Comparison of ENCODE assay signal across 23 cellular contexts in genomic region chr4:7659429-7660175, GRCh38.
"Had no signal": no experiment of that assay in that cellular context is flagged by ENCODE, and none has a peak within 500 bp of the region (broad histone marks: within the 10 kb centered on the region; RNA-seq: fewer than 3 reads in every experiment).

No MANE protein-coding gene starts in this region.

- H3K4me1 ChIP-seq: Peyer's patch had no signal

- H3K27ac ChIP-seq: brain microvascular endothelial cell, cardiac muscle cell, Peyer's patch, VCaP had no signal

- H3K9me3 ChIP-seq: Peyer's patch had no signal

- H3K4me3 Mint-ChIP-seq: activated CD4-positive, alpha-beta memory T cell treated with anti-CD3 and anti-CD28 coated beads, Interleukin-2, amount 10 ng/mL, durations not matched to agents 7 days and 5 days; activated CD4-positive, alpha-beta T cell treated with anti-CD3 and anti-CD28 coated beads for 36 hours; activated naive CD4-positive, alpha-beta T cell treated with anti-CD3 and anti-CD28 coated beads, Interleukin-2, amount 10 ng/mL, durations not matched to agents 7 days and 5 days; activated naive CD8-positive, alpha-beta T cell treated with anti-CD3 and anti-CD28 coated beads for 36 hours; activated T-cell treated with anti-CD3 and anti-CD28 coated beads, Interleukin-2, amount 50 U/mL, for 72 hours had no signal

- ATAC-seq: activated CD4-positive, alpha-beta T cell treated with anti-CD3 and anti-CD28 coated beads for 36 hours; activated T-cell treated with anti-CD3 and anti-CD28 coated beads, Interleukin-2, amount 50 U/mL, for 72 hours had no signal

- H3K36me3 Mint-ChIP-seq: activated naive CD4-positive, alpha-beta T cell treated with anti-CD3 and anti-CD28 coated beads, Interleukin-2, amount 10 ng/mL, durations not matched to agents 7 days and 5 days; activated naive CD8-positive, alpha-beta T cell treated with anti-CD3 and anti-CD28 coated beads for 36 hours had no signal

- H3K27ac Mint-ChIP-seq: activated CD4-positive, alpha-beta memory T cell treated with anti-CD3 and anti-CD28 coated beads, Interleukin-2, amount 10 ng/mL, durations not matched to agents 7 days and 5 days; activated CD4-positive, alpha-beta T cell treated with anti-CD3 and anti-CD28 coated beads for 36 hours; activated naive CD4-positive, alpha-beta T cell treated with anti-CD3 and anti-CD28 coated beads, Interleukin-2, amount 10 ng/mL, durations not matched to agents 7 days and 5 days; activated naive CD8-positive, alpha-beta T cell treated with anti-CD3 and anti-CD28 coated beads for 36 hours; activated T-cell treated with anti-CD3 and anti-CD28 coated beads, Interleukin-2, amount 50 U/mL, for 72 hours; activated T-helper 2 cell treated with anti-CD3 and anti-CD28 coated beads, Interferon-gamma antibody, Interleukin-2, Interleukin-4, amounts not matched to agents 10 μg/mL and 5 μg/mL and 100 μg/mL, durations not matched to agents 14 hours and 24 hours and 36 hours had no signal

- H3K27me3 ChIP-seq: brain microvascular endothelial cell, cardiac muscle cell, Peyer's patch had no signal

- H3K4me3 ChIP-seq: cardiac muscle cell, Peyer's patch had no signal

- H3K9me3 Mint-ChIP-seq: activated CD4-positive, alpha-beta memory T cell treated with anti-CD3 and anti-CD28 coated beads, Interleukin-2, amount 10 ng/mL, durations not matched to agents 7 days and 5 days; activated naive CD4-positive, alpha-beta T cell treated with anti-CD3 and anti-CD28 coated beads, Interleukin-2, amount 10 ng/mL, durations not matched to agents 7 days and 5 days; activated naive CD8-positive, alpha-beta T cell treated with anti-CD3 and anti-CD28 coated beads for 36 hours; activated T-helper 2 cell treated with anti-CD3 and anti-CD28 coated beads, Interferon-gamma antibody, Interleukin-2, Interleukin-4, amounts not matched to agents 10 μg/mL and 5 μg/mL and 100 μg/mL, durations not matched to agents 14 hours and 24 hours and 36 hours had no signal

- H3K4me1 Mint-ChIP-seq: activated CD4-positive, alpha-beta T cell treated with anti-CD3 and anti-CD28 coated beads for 36 hours; activated naive CD4-positive, alpha-beta T cell treated with anti-CD3 and anti-CD28 coated beads, Interleukin-2, amount 10 ng/mL, durations not matched to agents 7 days and 5 days; activated naive CD8-positive, alpha-beta T cell treated with anti-CD3 and anti-CD28 coated beads for 36 hours had no signal

- FAIRE-seq: TTC549 had no signal

- DNase-seq: activated CD4-positive, alpha-beta memory T cell treated with anti-CD3 and anti-CD28 coated beads, Interleukin-2, amount 10 ng/mL, durations not matched to agents 7 days and 5 days; activated CD4-positive, alpha-beta T cell treated with anti-CD3 and anti-CD28 coated beads for 36 hours; activated CD4-positive, alpha-beta T cell treated with anti-CD3 and anti-CD28 coated beads, Interleukin-2, amount 50 U/mL, for 1 hour; activated CD4-positive, CD25-positive, alpha-beta regulatory T cell; activated CD8-positive, alpha-beta memory T cell treated with anti-CD3 and anti-CD28 coated beads, Interleukin-2, amount 50 U/mL, for 4 hours; activated gamma-delta T cell treated with Interleukin-2 at 50 U/mL for 16 hours; activated naive CD4-positive, alpha-beta T cell treated with anti-CD3 and anti-CD28 coated beads, Interleukin-2, amount 10 ng/mL, durations not matched to agents 7 days and 5 days; activated naive CD8-positive, alpha-beta T cell treated with anti-CD3 and anti-CD28 coated beads for 36 hours; activated T-cell treated with anti-CD3 and anti-CD28 coated beads, Interleukin-2, amount 50 U/mL, for 72 hours; KG1; NCI-H1048; NCI-H146; NCI-H1930; NCI-H510A treated with DMSO at 0.1 percent for 48 hours; NCI-H69; Peyer's patch; SHP77 treated with DMSO at 0.1 percent for 48 hours; T-helper 2 cell had no signal

- H3K36me3 ChIP-seq: brain microvascular endothelial cell, cardiac muscle cell, Peyer's patch had no signal
